ENCODE assay signal across 8 cellular contexts in genomic region chr16:57810197-57811024, GRCh38. TPM values are rescaled to one million over a fixed set of nuclear protein-coding genes. Genes with fewer than 3 reads are reported as not detected.
DNase-seq lines count a peak whose midpoint lies in the region; ATAC-seq and TF ChIP-seq lines count a peak whose summit lies in the region.

No MANE protein-coding gene starts in this region.

- H3K4me1 ChIP-seq in A673 (ENCODE audit: insufficient read depth, low read length, poor library complexity, severe bottlenecking) (peaks cover 52% of the 10 kb centered on the region), psoas muscle (peaks cover 27% of the 10 kb centered on the region)

- POLR2A ChIA-PET in A673 (lab: Charles Lee; ENCODE audit: low non-redundant PET): interaction anchor here (0.6 kb wide), 1 partner anchor 56 kb away, joined by 3 read pairs; no protein-coding TSS in a partner anchor
- POLR2A ChIA-PET in HEK293T (lab: Yijun Ruan, JAX): interaction anchor here (1.2 kb wide), 1 partner anchor 30 kb away, joined by 3 read pairs; no protein-coding TSS in a partner anchor

- H3K36me3 ChIP-seq in A673 (ENCODE audit: insufficient read depth, low read length, poor library complexity, severe bottlenecking) (no peaks in the 10 kb centered on the region), psoas muscle (ENCODE audit: insufficient read depth in 1 of 2, low read depth in 1 of 2) (no peaks in the 10 kb centered on the region)

- H3K4me3 ChIP-seq in A673 (ENCODE audit: low read depth, low read length, poor library complexity, severe bottlenecking) (no peak overlapping the region), foreskin fibroblast (ENCODE audit: low read depth in 1 of 2, low read length in 2 of 2) (no peak overlapping the region), psoas muscle (peak overlapping the region; percentile 0)

- H3K9me3 ChIP-seq in A673 (ENCODE audit: low read depth, low read length, poor library complexity, severe bottlenecking) (no peaks in the 10 kb centered on the region), psoas muscle (no peaks in the 10 kb centered on the region)

- H3K27me3 ChIP-seq in A673 (replicated peaks; ENCODE audit: insufficient read depth, low read depth, low read length, poor library complexity): no peaks in the 10 kb centered on the region
- no peaks in the 10 kb centered on the region for H3K27me3 ChIP-seq in psoas muscle (ENCODE audit: insufficient read depth in 3 of 3, low read length in 2 of 3)

- 46 to 47% (median 47%) methylated on average over 14 of the region's 14 CpGs for WGBS in psoas muscle, 3 donors

- TF ChIP-seq CTCF in A673 (conservative IDR thresholded peaks at IDR 0.05; ENCODE audit: low read depth, low read length) (no peak), foreskin fibroblast (IDR thresholded peaks at IDR 0.05; ENCODE audit: low read depth, low read length) (no peak), psoas muscle (IDR thresholded peaks at IDR 0.05) (no peak)

- CTCF ChIA-PET in A673 (lab: Charles Lee): no interaction called here
- CTCF ChIA-PET in HEK293T (lab: Yijun Ruan, JAX): interaction anchor here (1.0 kb wide), 1 partner anchor 53 kb away, joined by 4 read pairs; no protein-coding TSS in a partner anchor

- BruUV-seq in A673 (replicated peaks; lab: Mats Ljungman, UMichigan): TSS peak; percentile 30

- DNase-seq in A673 (ENCODE audit: low spot score): peak; percentile 94
- DNase-seq in NOMO-1 treated with DMSO at 0.1 percent for 48 hours (lab: John Stamatoyannopoulos, UW; ENCODE audit: unreplicated experiment): peak; percentile 93
- peak; percentile 68 for DNase-seq in activated T-cell treated with anti-CD3 and anti-CD28 coated beads for 24 hours (ENCODE audit: low read depth)
- DNase-seq in foreskin fibroblast: peak; percentile 39 to 57
- DNase-seq in psoas muscle: peak; percentile 78 to 84
- DNase-seq in HEK293T (ENCODE audit: extremely low spot score): no peak

- intact Hi-C loops in A673 (cut with micrococcal nuclease; ENCODE audit: unreplicated experiment): no loop called here
- intact Hi-C loops in psoas muscle (cut with DNase I): loop anchor here in 1 of 2 donors (5.0 kb wide), 1 partner anchor 317 kb away; the partner anchor contains the start of gene CFAP20

- H3K27ac ChIP-seq in A673 (ENCODE audit: low read depth, low read length, poor library complexity, severe bottlenecking) (peak overlapping the region; percentile 89), psoas muscle (peak overlapping the region; percentile 48)

- ATAC-seq in GM18858 (IDR thresholded peaks at IDR 0.05; ENCODE audit: unreplicated experiment): peak; percentile 98
- peak; percentile 98 for ATAC-seq in HG03039 (IDR thresholded peaks at IDR 0.05; ENCODE audit: unreplicated experiment)
- ATAC-seq in psoas muscle: peak; percentile 71 to 81 (median 74)

TF ChIP-seq in HEK293T, 16 proteins besides CTCF, POLR2A, EP300 and RAD21:
- no peak for TF ChIP-seq ZNF384 (IDR thresholded peaks at IDR 0.05)
- TF ChIP-seq FOXA1 (IDR thresholded peaks at IDR 0.05): no peak
- no peak for TF ChIP-seq SP1 (IDR thresholded peaks at IDR 0.05)
- TF ChIP-seq CTBP1 (IDR thresholded peaks at IDR 0.05; ENCODE audit: borderline replicate concordance): no peak
- no peak for TF ChIP-seq FOXM1 (IDR thresholded peaks at IDR 0.05; ENCODE audit: borderline replicate concordance)
- no peak for TF ChIP-seq ARNT (IDR thresholded peaks at IDR 0.05)
- TF ChIP-seq LEF1 (IDR thresholded peaks at IDR 0.05; ENCODE audit: borderline replicate concordance): no peak
- TF ChIP-seq SUZ12 (IDR thresholded peaks at IDR 0.05): no peak
- no peak for TF ChIP-seq TARDBP (IDR thresholded peaks at IDR 0.05)
- TF ChIP-seq NFRKB (IDR thresholded peaks at IDR 0.05): no peak

RNA-seq across cellular contexts. Expression of gene KIFC3, which starts 8.1 kb away (rescaled TPM):
- 198 and 201 TPM in 2 replicates for total RNA-seq in A673 (2021)
- 10 to 100 TPM in 1 of 4 donors, 1 to 10 TPM in 3; 6.3 to 17.8 (median 7.9) TPM for total RNA-seq in psoas muscle
- 1 to 10 TPM; 3.1 to 7.5 (median 4.3) TPM for polyA plus RNA-seq in psoas muscle

Comparison
In these comparisons a context has a peak if more than half of its experiments do, and no peak if none do; other contexts are left out.
1. RNA of gene KIFC3, which starts 8.1 kb away (total RNA-seq): 198 to 201 TPM in A673; 6.3 to 17.8 TPM in psoas muscle; every median in the first group is over 10 times any median in the second.
2. Peak in every context shown above with its lines, with median percentiles within 50 percentile points of each other: ATAC-seq.